Comparison of ENCODE assay signal across 8 cellular contexts in the genomic region with DNA sequence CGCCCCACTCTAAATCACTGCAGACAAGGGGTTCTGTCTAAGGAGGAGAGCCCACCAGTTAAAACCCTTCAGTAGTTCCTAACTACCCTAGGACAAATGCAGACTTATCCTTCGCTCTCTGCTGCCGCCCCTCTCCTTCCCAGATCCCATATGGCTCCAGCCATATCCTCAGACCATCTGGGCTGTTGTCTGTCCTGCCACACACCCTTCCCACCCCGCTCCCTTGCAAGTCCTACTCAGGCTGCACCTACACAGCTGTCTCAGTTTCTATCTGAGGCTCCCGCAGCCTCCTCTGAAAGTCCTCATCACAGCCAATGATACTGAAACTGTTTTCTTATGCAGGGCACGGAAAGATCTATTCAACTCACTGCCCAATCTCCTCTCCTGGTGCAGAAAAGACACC. TPM values are rescaled to one million over a fixed set of nuclear protein-coding genes. Genes with fewer than 3 reads are reported as not detected.
DNase-seq lines count a peak whose midpoint lies in the region; ATAC-seq lines count a peak whose summit lies in the region.

No MANE protein-coding gene starts in this region.

- peaks cover 8% of the 10 kb centered on the region for H3K36me3 Mint-ChIP-seq in activated naive CD8-positive, alpha-beta T cell treated with anti-CD3 and anti-CD28 coated beads for 36 hours

- H3K27me3 Mint-ChIP-seq in activated naive CD8-positive, alpha-beta T cell treated with anti-CD3 and anti-CD28 coated beads for 36 hours = no peaks in the 10 kb centered on the region

- no peak overlapping the region for H3K4me3 ChIP-seq in right cardiac atrium (ENCODE audit: low read length)

- 94% methylated on average over 6 of the region's 6 CpGs for WGBS in right cardiac atrium

- H3K27ac ChIP-seq in right cardiac atrium (ENCODE audit: low read length) = no peak overlapping the region

- H3K4me1 ChIP-seq in right cardiac atrium (ENCODE audit: control insufficient read depth, insufficient read depth, low read length) = peaks cover 2% of the 10 kb centered on the region

- intact Hi-C loops in right cardiac atrium (cut with DNase I) = no loop called here
- intact Hi-C loops in cardiac septum (cut with DNase I) = no loop called here

- H3K4me1 Mint-ChIP-seq in activated naive CD8-positive, alpha-beta T cell treated with anti-CD3 and anti-CD28 coated beads for 36 hours = peaks cover 21% of the 10 kb centered on the region

- ATAC-seq in right cardiac atrium (no peak), HG03159 (IDR thresholded peaks at IDR 0.05; ENCODE audit: unreplicated experiment) (peak; percentile 43), HG03039 (IDR thresholded peaks at IDR 0.05; ENCODE audit: unreplicated experiment) (no peak)

- H3K9me3 Mint-ChIP-seq in activated naive CD8-positive, alpha-beta T cell treated with anti-CD3 and anti-CD28 coated beads for 36 hours = no peaks in the 10 kb centered on the region

- H3K9me3 ChIP-seq in right cardiac atrium (ENCODE audit: control insufficient read depth, low read length) = no peaks in the 10 kb centered on the region

- DNase-seq in right cardiac atrium (peak in 2 of 3 donors; percentile 12 to 22), cardiac septum (ENCODE audit: low spot score) (no peak), NCI-H187 treated with DMSO at 0.1 percent for 48 hours (lab: John Stamatoyannopoulos, UW) (no peak), DMS114 treated with DMSO at 0.1 percent for 48 hours (lab: John Stamatoyannopoulos, UW; ENCODE audit: unreplicated experiment) (no peak)
- DNase-seq in activated naive CD8-positive, alpha-beta T cell treated with anti-CD3 and anti-CD28 coated beads for 36 hours = peak; percentile 53
- peak; percentile 43 to 48 for DNase-seq in stimulated activated CD4-positive, alpha-beta T cell treated with anti-CD3 and anti-CD28 coated beads, Interleukin-2, amount 100 ng/mL, for 24 hours

- peak overlapping the region; percentile 81 for H3K4me3 Mint-ChIP-seq in activated naive CD8-positive, alpha-beta T cell treated with anti-CD3 and anti-CD28 coated beads for 36 hours

- no peaks in the 10 kb centered on the region for H3K27me3 ChIP-seq in right cardiac atrium (ENCODE audit: control insufficient read depth, insufficient read depth)

- peak overlapping the region; percentile 95 for H3K27ac Mint-ChIP-seq in activated naive CD8-positive, alpha-beta T cell treated with anti-CD3 and anti-CD28 coated beads for 36 hours

RNA-seq across cellular contexts. Expression of a gene that starts 0.7 kb away (rescaled TPM):
- total RNA-seq in right cardiac atrium (10 to 100 TPM; 43.8 to 50.8 (median 48.3) TPM), cardiac septum (56.4 TPM)
- 42.2 TPM for polyA plus RNA-seq in right cardiac atrium
- total RNA-seq in activated naive CD8-positive, alpha-beta T cell treated with anti-CD3 and anti-CD28 coated beads for 36 hours = 10 to 100 TPM; 45.5 to 49.3 TPM

RNA-seq across cellular contexts. Expression of a gene that starts 10.0 kb away (rescaled TPM):
- total RNA-seq in right cardiac atrium = 10 to 100 TPM; 72.3 to 76.4 (median 75.2) TPM
- 77.0 TPM for polyA plus RNA-seq in right cardiac atrium
- 56.5 TPM for total RNA-seq in cardiac septum
- 10 to 100 TPM; 48.9 to 49.9 TPM for total RNA-seq in activated naive CD8-positive, alpha-beta T cell treated with anti-CD3 and anti-CD28 coated beads for 36 hours

RNA-seq across cellular contexts. Expression of a gene that starts 12.9 kb away (rescaled TPM):
- total RNA-seq in right cardiac atrium (10 to 100 TPM; 40.8 to 56.0 (median 47.1) TPM), cardiac septum (42.1 TPM)
- 68.0 TPM for polyA plus RNA-seq in right cardiac atrium
- 10 to 100 TPM; 57.9 to 61.3 TPM for total RNA-seq in activated naive CD8-positive, alpha-beta T cell treated with anti-CD3 and anti-CD28 coated beads for 36 hours

RNA-seq across cellular contexts. Expression of a gene that starts 18.7 kb away (rescaled TPM):
- total RNA-seq in right cardiac atrium = 1 to 10 TPM in 2 of 4 donors, under 1 TPM in 2; 0.36 to 1.5 (median 0.88) TPM
- 0.79 TPM for polyA plus RNA-seq in right cardiac atrium
- 0.59 TPM for total RNA-seq in cardiac septum
- 1 to 10 TPM; 3.0 to 3.1 TPM for total RNA-seq in activated naive CD8-positive, alpha-beta T cell treated with anti-CD3 and anti-CD28 coated beads for 36 hours

RNA-seq across cellular contexts. Expression of a gene that starts 28.1 kb away (rescaled TPM):
- total RNA-seq in right cardiac atrium (under 1 TPM in 2 of 4 donors, not detected in 2; 0.15 to 0.40 TPM), cardiac septum (not detected)
- 0.41 TPM for polyA plus RNA-seq in right cardiac atrium
- total RNA-seq in activated naive CD8-positive, alpha-beta T cell treated with anti-CD3 and anti-CD28 coated beads for 36 hours = not detected

Comparison
In these comparisons a context has a peak if more than half of its experiments do, and no peak if none do; other contexts are left out.
1. DNase-seq: peak in right cardiac atrium (2 of 3), activated naive CD8-positive, alpha-beta T cell treated with anti-CD3 and anti-CD28 coated beads for 36 hours (single experiment) and stimulated activated CD4-positive, alpha-beta T cell treated with anti-CD3 and anti-CD28 coated beads, Interleukin-2, amount 100 ng/mL, for 24 hours (2 of 2); none in cardiac septum (single experiment), NCI-H187 treated with DMSO at 0.1 percent for 48 hours (single experiment) and DMS114 treated with DMSO at 0.1 percent for 48 hours (single experiment).